ENCODE assay signal across 8 cellular contexts in genomic region chr2:74497777-74498499, GRCh38. TPM values are rescaled to one million over a fixed set of nuclear protein-coding genes. Genes with fewer than 3 reads are reported as not detected.
DNase-seq lines count a peak whose midpoint lies in the region; ATAC-seq and TF ChIP-seq lines count a peak whose summit lies in the region.

No MANE protein-coding gene starts in this region.

- no peaks in the 10 kb centered on the region for H3K9me3 Mint-ChIP-seq in osteocyte (ENCODE audit: unreplicated experiment)

- H3K27me3 Mint-ChIP-seq in T-helper 17 cell (peaks cover 49% of the 10 kb centered on the region), osteocyte (ENCODE audit: unreplicated experiment) (peaks cover 39% of the 10 kb centered on the region)

- ATAC-seq in T-helper 17 cell (peak; percentile 34), GM19035 (IDR thresholded peaks at IDR 0.05; ENCODE audit: unreplicated experiment) (no peak), GM19324 (IDR thresholded peaks at IDR 0.05; ENCODE audit: low FRiP score, unreplicated experiment) (no peak)

- no peaks in the 10 kb centered on the region for H3K9me3 ChIP-seq in T-helper 17 cell (ENCODE audit: control insufficient read depth, low read length, poor library complexity, severe bottlenecking)

- H3K27ac Mint-ChIP-seq in T-helper 17 cell (peak overlapping the region; percentile 84), osteocyte (ENCODE audit: unreplicated experiment) (no peak overlapping the region)

- peaks cover 23% of the 10 kb centered on the region for H3K4me1 Mint-ChIP-seq in T-helper 17 cell
- H3K4me1 Mint-ChIP-seq in osteocyte (ENCODE audit: unreplicated experiment): peaks cover 36% of the 10 kb centered on the region

- TF ChIP-seq CTCF in GM13976 (IDR thresholded peaks at IDR 0.05; ENCODE audit: borderline replicate concordance, control extremely low read depth, extremely low read depth, insufficient read depth, missing control alignments) (no peak), fibroblast of the aortic adventitia (IDR thresholded peaks at IDR 0.05; ENCODE audit: insufficient read depth, low read length) (no peak), osteocyte (IDR thresholded peaks at IDR 0.05) (no peak)

- peaks cover 5% of the 10 kb centered on the region for H3K36me3 Mint-ChIP-seq in T-helper 17 cell (ENCODE audit: low read depth)
- peaks cover 18% of the 10 kb centered on the region for H3K36me3 Mint-ChIP-seq in osteocyte (ENCODE audit: unreplicated experiment)

- DNase-seq in GM13976 (ENCODE audit: low spot score): peak; percentile 65
- DNase-seq in T-helper 17 cell: peak in 1 of 3 donors; percentile 24
- no peak for DNase-seq in fibroblast of the aortic adventitia (ENCODE audit: low read depth)
- no peak for DNase-seq in osteocyte (ENCODE audit: extremely low spot score, unreplicated experiment)
- DNase-seq in nucleus accumbens (lab: John Stamatoyannopoulos, UW): no peak
- DNase-seq in effector CD4-positive, alpha-beta T cell: no peak

- peak overlapping the region; percentile 90 for H3K4me3 Mint-ChIP-seq in T-helper 17 cell
- H3K4me3 Mint-ChIP-seq in osteocyte (ENCODE audit: unreplicated experiment): peak overlapping the region; percentile 76

- H3K4me3 ChIP-seq in fibroblast of the aortic adventitia (ENCODE audit: low read depth, low read length): peak overlapping the region; percentile 49

- in situ Hi-C loops in GM13976 (cut with MboI; ENCODE audit: low sequenced_read_pairs, unreplicated experiment): loop anchor here (25.0 kb wide), 1 partner anchor 364 kb away; no protein-coding TSS in a partner anchor

RNA-seq across cellular contexts. Expression of gene LBX2, which starts 1.5 kb away (rescaled TPM):
- total RNA-seq in T-helper 17 cell (under 1 TPM in 1 of 2 donors, not detected in 1; 0.26 TPM), fibroblast of the aortic adventitia (ENCODE audit: low replicate concordance) (2.0 and 3.0 TPM in 2 replicates), osteocyte (1.0 and 1.1 TPM in 2 replicates)

RNA-seq across cellular contexts. Expression of gene PCGF1, which starts 9.6 kb away (rescaled TPM):
- total RNA-seq in T-helper 17 cell (10 to 100 TPM; 28.2 to 31.5 TPM), fibroblast of the aortic adventitia (ENCODE audit: low replicate concordance) (27.5 and 28.9 TPM in 2 replicates), osteocyte (32.2 and 32.5 TPM in 2 replicates)

RNA-seq across cellular contexts. Expression of gene TTC31, which starts 15.1 kb away (rescaled TPM):
- total RNA-seq in T-helper 17 cell (10 to 100 TPM; 32.3 to 36.6 TPM), fibroblast of the aortic adventitia (ENCODE audit: low replicate concordance) (10.4 and 16.3 TPM in 2 replicates), osteocyte (24.2 and 24.3 TPM in 2 replicates)

RNA-seq across cellular contexts. Expression of gene CCDC142, which starts 15.1 kb away (rescaled TPM):
- total RNA-seq in T-helper 17 cell (10 to 100 TPM; 13.7 to 14.7 TPM), fibroblast of the aortic adventitia (ENCODE audit: low replicate concordance) (25.4 and 27.7 TPM in 2 replicates), osteocyte (20.6 TPM in 2 replicates)

RNA-seq across cellular contexts. Expression of gene TLX2, which starts 16.3 kb away (rescaled TPM):
- total RNA-seq in T-helper 17 cell (1 to 10 TPM in 1 of 2 donors, under 1 TPM in 1; 0.16 to 1.5 TPM), fibroblast of the aortic adventitia (ENCODE audit: low replicate concordance) (not detected in 2 replicates), osteocyte (not detected in 2 replicates)
